ENCODE assay signal across 9 cellular contexts in genomic region chr16:67560827-67561342, GRCh38. TPM values are rescaled to one million over a fixed set of nuclear protein-coding genes. Genes with fewer than 3 reads are reported as not detected.
DNase-seq lines count a peak whose midpoint lies in the region; ATAC-seq and TF ChIP-seq lines count a peak whose summit lies in the region.
"Had no signal": no experiment of that assay in that cellular context is flagged by ENCODE, and none has a peak within 500 bp of the region (broad histone marks: within the 10 kb centered on the region; RNA-seq: fewer than 3 reads in every experiment).

No MANE protein-coding gene starts in this region.

- H3K27ac Mint-ChIP-seq in T-helper 2 cell treated with Interferon-gamma antibody and Interleukin-4, amounts not matched to agents 5 μg/mL and 100 μg/mL, for 36 hours: peak overlapping the region; percentile 92
- peak overlapping the region; percentile 96 for H3K27ac Mint-ChIP-seq in stimulated activated memory B cell treated with anti-CD40 and anti-IgM and Interleukin-4, amounts not matched to agents 10 μg/mL and 1 μg/mL and 100 μg/mL, for 72 hours

- peaks cover 40% of the 10 kb centered on the region for H3K4me1 Mint-ChIP-seq in T-helper 2 cell treated with Interferon-gamma antibody and Interleukin-4, amounts not matched to agents 5 μg/mL and 100 μg/mL, for 36 hours (ENCODE audit: low read depth)
- H3K4me1 Mint-ChIP-seq in stimulated activated memory B cell treated with anti-CD40 and anti-IgM and Interleukin-4, amounts not matched to agents 10 μg/mL and 1 μg/mL and 100 μg/mL, for 72 hours: peaks cover 51% of the 10 kb centered on the region

- H3K4me3 Mint-ChIP-seq in T-helper 2 cell treated with Interferon-gamma antibody and Interleukin-4, amounts not matched to agents 5 μg/mL and 100 μg/mL, for 36 hours: peak overlapping the region; percentile 83
- peak overlapping the region; percentile 90 for H3K4me3 Mint-ChIP-seq in stimulated activated memory B cell treated with anti-CD40 and anti-IgM and Interleukin-4, amounts not matched to agents 10 μg/mL and 1 μg/mL and 100 μg/mL, for 72 hours

- no peaks in the 10 kb centered on the region for H3K9me3 ChIP-seq in SJCRH30 (replicated peaks)

- DNase-seq in T-helper 2 cell treated with Interferon-gamma antibody and Interleukin-4, amounts not matched to agents 5 μg/mL and 100 μg/mL, for 36 hours (ENCODE audit: low spot score): no peak
- DNase-seq in T-helper 2 cell (no peak), SJCRH30 (no peak), fibroblast of the aortic adventitia (ENCODE audit: low read depth) (no peak), NCI-H510A treated with DMSO at 0.1 percent for 48 hours (lab: John Stamatoyannopoulos, UW) (no peak), iPS-NIHi7 (ENCODE audit: extremely low spot score) (no peak)
- DNase-seq: KBM-7 had no signal

- H3K9me3 Mint-ChIP-seq in T-helper 2 cell treated with Interferon-gamma antibody and Interleukin-4, amounts not matched to agents 5 μg/mL and 100 μg/mL, for 36 hours: no peaks in the 10 kb centered on the region
- no peaks in the 10 kb centered on the region for H3K9me3 Mint-ChIP-seq in stimulated activated memory B cell treated with anti-CD40 and anti-IgM and Interleukin-4, amounts not matched to agents 10 μg/mL and 1 μg/mL and 100 μg/mL, for 72 hours

- no peaks in the 10 kb centered on the region for H3K4me1 ChIP-seq in SJCRH30

- TF ChIP-seq CTCF in fibroblast of the aortic adventitia (IDR thresholded peaks at IDR 0.05; ENCODE audit: insufficient read depth, low read length): no peak

- H3K36me3 ChIP-seq in SJCRH30: no peaks in the 10 kb centered on the region

- no peaks in the 10 kb centered on the region for H3K27me3 Mint-ChIP-seq in T-helper 2 cell treated with Interferon-gamma antibody and Interleukin-4, amounts not matched to agents 5 μg/mL and 100 μg/mL, for 36 hours (ENCODE audit: low read depth)
- H3K27me3 Mint-ChIP-seq in stimulated activated memory B cell treated with anti-CD40 and anti-IgM and Interleukin-4, amounts not matched to agents 10 μg/mL and 1 μg/mL and 100 μg/mL, for 72 hours: no peaks in the 10 kb centered on the region

- H3K4me3 ChIP-seq in SJCRH30 (peak overlapping the region; percentile 99), fibroblast of the aortic adventitia (ENCODE audit: low read depth, low read length) (peak overlapping the region; percentile 25)

- H3K27me3 ChIP-seq in SJCRH30: no peaks in the 10 kb centered on the region

- H3K36me3 Mint-ChIP-seq in T-helper 2 cell treated with Interferon-gamma antibody and Interleukin-4, amounts not matched to agents 5 μg/mL and 100 μg/mL, for 36 hours (ENCODE audit: low read depth): peaks cover 11% of the 10 kb centered on the region
- H3K36me3 Mint-ChIP-seq in stimulated activated memory B cell treated with anti-CD40 and anti-IgM and Interleukin-4, amounts not matched to agents 10 μg/mL and 1 μg/mL and 100 μg/mL, for 72 hours: peaks cover 13% of the 10 kb centered on the region

- no peak for ATAC-seq in stimulated activated memory B cell treated with anti-CD40 and anti-IgM and Interleukin-4, amounts not matched to agents 10 μg/mL and 1 μg/mL and 100 μg/mL, for 72 hours
- ATAC-seq in HG02798 (IDR thresholded peaks at IDR 0.05; ENCODE audit: poor library complexity, unreplicated experiment): no peak

- no peak overlapping the region for H3K27ac ChIP-seq in SJCRH30

RNA-seq across cellular contexts. Expression of gene CTCF, which starts 1.4 kb away (rescaled TPM):
- total RNA-seq in SJCRH30 (2014; rRNA removed; shearing (Covaris generic)): 53.9 and 58.7 TPM in 2 replicates
- total RNA-seq in fibroblast of the aortic adventitia (ENCODE audit: low replicate concordance): 22.1 and 34.3 TPM in 2 replicates

RNA-seq across cellular contexts. Expression of gene RIPOR1, which starts 32.3 kb away (rescaled TPM):
- 10.8 and 13.5 TPM in 2 replicates for total RNA-seq in SJCRH30 (2014; rRNA removed; shearing (Covaris generic))
- total RNA-seq in fibroblast of the aortic adventitia (ENCODE audit: low replicate concordance): 29.3 and 64.7 TPM in 2 replicates
